ENCODE assay signal across 14 cellular contexts in the genomic region with DNA sequence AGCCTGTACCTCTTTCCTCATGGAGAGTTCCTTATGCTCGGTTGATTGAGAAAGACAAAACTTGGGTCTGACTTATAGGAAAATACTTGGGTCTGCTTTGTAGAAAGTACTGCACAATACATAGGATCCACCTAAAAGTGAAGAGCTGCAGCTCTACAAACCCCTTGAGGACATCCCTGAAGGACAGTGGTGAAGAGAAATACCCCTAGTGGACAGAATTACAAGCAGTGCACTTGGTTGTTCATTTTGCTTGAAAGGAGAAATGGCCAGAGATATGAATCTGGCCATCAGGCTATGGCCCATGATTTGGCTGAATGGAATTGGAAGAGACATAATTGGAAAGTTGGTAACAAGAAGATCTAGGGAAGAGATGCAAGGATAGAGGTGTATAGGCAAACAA.
"Had no signal": no experiment of that assay in that cellular context is flagged by ENCODE, and none has a peak within 500 bp of the region (broad histone marks: within the 10 kb centered on the region; RNA-seq: fewer than 3 reads in every experiment).

No MANE protein-coding gene starts in this region.

- H3K4me1 Mint-ChIP-seq: activated naive CD4-positive, alpha-beta T cell treated with anti-CD3 and anti-CD28 coated beads, Interleukin-2, amount 10 ng/mL, durations not matched to agents 7 days and 5 days; naive thymus-derived CD4-positive, alpha-beta T cell; stimulated activated effector memory CD8-positive, alpha-beta T cell treated with anti-CD3 and anti-CD28 coated beads, Interleukin-12 subunit alpha, Interleukin-12 subunit beta, amount 100 ng/mL, for 72 hours had no signal

- H3K9me3 Mint-ChIP-seq: activated naive CD4-positive, alpha-beta T cell treated with anti-CD3 and anti-CD28 coated beads, Interleukin-2, amount 10 ng/mL, durations not matched to agents 7 days and 5 days; activated T-helper 2 cell treated with anti-CD3 and anti-CD28 coated beads, Interferon-gamma antibody, Interleukin-2, Interleukin-4, amounts not matched to agents 10 μg/mL and 5 μg/mL and 100 μg/mL, durations not matched to agents 14 hours and 24 hours and 36 hours; stimulated activated effector memory CD8-positive, alpha-beta T cell treated with anti-CD3 and anti-CD28 coated beads, Interleukin-12 subunit alpha, Interleukin-12 subunit beta, amount 100 ng/mL, for 72 hours; T-helper 1 cell treated with Interleukin-12 subunit alpha and Interleukin-12 subunit beta and Interleukin-4 antibody, amounts not matched to agents 30 μg/mL and 1 μg/mL, for 36 hours had no signal

- H3K9me3 ChIP-seq: thoracic aorta had no signal

- H3K4me3 Mint-ChIP-seq: activated naive CD4-positive, alpha-beta T cell treated with anti-CD3 and anti-CD28 coated beads, Interleukin-2, amount 10 ng/mL, durations not matched to agents 7 days and 5 days; naive thymus-derived CD4-positive, alpha-beta T cell; stimulated activated effector memory CD8-positive, alpha-beta T cell treated with anti-CD3 and anti-CD28 coated beads, Interleukin-12 subunit alpha, Interleukin-12 subunit beta, amount 100 ng/mL, for 72 hours; T-helper 1 cell treated with Interleukin-12 subunit alpha and Interleukin-12 subunit beta and Interleukin-4 antibody, amounts not matched to agents 30 μg/mL and 1 μg/mL, for 36 hours had no signal

- ATAC-seq: left cardiac atrium; naive thymus-derived CD4-positive, alpha-beta T cell; stimulated activated effector memory CD8-positive, alpha-beta T cell treated with anti-CD3 and anti-CD28 coated beads, Interleukin-12 subunit alpha, Interleukin-12 subunit beta, amount 100 ng/mL, for 72 hours had no signal

- H3K27ac Mint-ChIP-seq: activated naive CD4-positive, alpha-beta T cell treated with anti-CD3 and anti-CD28 coated beads, Interleukin-2, amount 10 ng/mL, durations not matched to agents 7 days and 5 days; activated T-helper 2 cell treated with anti-CD3 and anti-CD28 coated beads, Interferon-gamma antibody, Interleukin-2, Interleukin-4, amounts not matched to agents 10 μg/mL and 5 μg/mL and 100 μg/mL, durations not matched to agents 14 hours and 24 hours and 36 hours; naive thymus-derived CD4-positive, alpha-beta T cell; stimulated activated effector memory CD8-positive, alpha-beta T cell treated with anti-CD3 and anti-CD28 coated beads, Interleukin-12 subunit alpha, Interleukin-12 subunit beta, amount 100 ng/mL, for 72 hours; T-helper 1 cell treated with Interleukin-12 subunit alpha and Interleukin-12 subunit beta and Interleukin-4 antibody, amounts not matched to agents 30 μg/mL and 1 μg/mL, for 36 hours had no signal

- H3K36me3 Mint-ChIP-seq: activated naive CD4-positive, alpha-beta T cell treated with anti-CD3 and anti-CD28 coated beads, Interleukin-2, amount 10 ng/mL, durations not matched to agents 7 days and 5 days; naive thymus-derived CD4-positive, alpha-beta T cell; stimulated activated effector memory CD8-positive, alpha-beta T cell treated with anti-CD3 and anti-CD28 coated beads, Interleukin-12 subunit alpha, Interleukin-12 subunit beta, amount 100 ng/mL, for 72 hours had no signal

- H3K4me3 ChIP-seq: lung, thoracic aorta had no signal

- H3K27ac ChIP-seq: thoracic aorta, WERI-Rb-1 had no signal

- H3K36me3 ChIP-seq: thoracic aorta, WERI-Rb-1 had no signal

- DNase-seq: activated CD4-positive, alpha-beta T cell treated with anti-CD3 and anti-CD28 coated beads, Interleukin-2, amount 50 U/mL, for 48 hours; activated naive CD4-positive, alpha-beta T cell treated with anti-CD3 and anti-CD28 coated beads, Interleukin-2, amount 10 ng/mL, durations not matched to agents 7 days and 5 days; caudate nucleus; head of caudate nucleus; left cardiac atrium; naive thymus-derived CD4-positive, alpha-beta T cell; stimulated activated CD4-positive, alpha-beta T cell treated with anti-CD3 and anti-CD28 coated beads, Interleukin-12 subunit alpha, Interleukin-12 subunit beta, amount 100 ng/mL, for 4 hours; stimulated activated CD4-positive, alpha-beta T cell treated with anti-CD3 and anti-CD28 coated beads, Interleukin-2, amount 100 ng/mL, for 24 hours; WERI-Rb-1 had no signal
